9 cellular contexts compared by ENCODE assay signal in the genomic region with DNA sequence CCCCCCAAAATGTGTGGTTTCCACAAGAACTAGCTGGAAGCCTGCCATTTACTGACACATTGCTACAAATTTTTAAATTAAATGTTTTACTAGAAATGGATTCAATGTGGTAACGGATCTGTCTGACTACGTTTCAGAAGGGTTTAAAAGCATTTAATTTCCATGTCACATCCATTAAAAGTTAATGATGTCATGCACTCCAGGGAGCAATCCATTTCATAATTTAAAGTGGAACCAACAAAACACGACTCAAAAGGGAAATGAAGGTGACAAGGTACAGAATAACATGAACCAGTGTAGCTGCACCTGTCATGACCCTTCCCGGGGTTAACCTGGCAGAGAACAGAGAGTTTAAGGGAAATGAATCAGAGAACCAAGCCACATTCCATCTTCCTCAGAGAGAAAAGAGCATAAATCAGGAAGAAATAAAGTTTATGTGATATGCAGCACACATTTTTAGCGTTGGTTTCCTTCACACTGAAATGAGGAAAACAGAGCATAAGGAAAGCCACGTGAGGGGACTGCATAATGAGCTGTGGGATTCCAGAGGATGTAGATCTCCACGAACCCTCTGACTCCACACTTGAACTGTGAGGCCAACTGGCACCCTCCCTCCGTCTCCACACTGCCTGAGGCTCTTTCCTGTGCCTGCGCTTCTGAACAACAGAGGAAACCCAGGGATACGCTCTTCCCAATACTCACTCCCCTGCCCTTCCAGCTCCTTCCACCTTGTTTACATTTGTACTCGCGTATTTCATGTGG.
DNase-seq lines count a peak whose midpoint lies in the region; ATAC-seq, FAIRE-seq and TF ChIP-seq lines count a peak whose summit lies in the region.
"Had no signal": no experiment of that assay in that cellular context is flagged by ENCODE, and none has a peak within 500 bp of the region (broad histone marks: within the 10 kb centered on the region; RNA-seq: fewer than 3 reads in every experiment).

No MANE protein-coding gene starts in this region.

- H3K4me1 ChIP-seq in HUES48 (ENCODE audit: control insufficient read depth, insufficient read depth, low read length) (peaks cover 6% of the 10 kb centered on the region), smooth muscle cell (ENCODE audit: low read depth) (no peaks in the 10 kb centered on the region)

- H3K27ac ChIP-seq in HUES48 (ENCODE audit: low read depth, low read length): no peak overlapping the region
- H3K27ac ChIP-seq in VCaP: peak overlapping the region; percentile 50; the same call in 1 of the 2 replicates
- H3K27ac ChIP-seq in smooth muscle cell (ENCODE audit: low read depth): no peak overlapping the region
- H3K27ac ChIP-seq: KMS-11 had no signal

- no peaks in the 10 kb centered on the region for H4K20me1 ChIP-seq in smooth muscle cell (ENCODE audit: low read depth)

- ATAC-seq in stimulated activated naive CD8-positive, alpha-beta T cell treated with anti-CD3 and anti-CD28 coated beads, Interleukin-15, Interleukin-2, amounts not matched to agents 100 U/mL and 50 U/mL, for 24 hours: no peak
- ATAC-seq in HG03469 (IDR thresholded peaks at IDR 0.05; ENCODE audit: unreplicated experiment) (no peak), GM18858 (IDR thresholded peaks at IDR 0.05; ENCODE audit: unreplicated experiment) (no peak)

- peak overlapping the region; percentile 50 for H3K4me2 ChIP-seq in smooth muscle cell
- H3K4me2 ChIP-seq: KMS-11 had no signal

- 45% methylated on average over 12 of the region's 12 CpGs for WGBS in smooth muscle cell (ENCODE audit: low lambda C conversion rate)

- peak overlapping the region; percentile 82 for H2AFZ ChIP-seq in smooth muscle cell (ENCODE audit: low read depth)

- H3F3A ChIP-seq in smooth muscle cell (ENCODE audit: low read depth): no peaks in the 10 kb centered on the region

- DNase-seq in iPS DF 19.7 (ENCODE audit: low read depth, low spot score): peak; percentile 12
- DNase-seq in smooth muscle cell (lab: John Stamatoyannopoulos, UW; ENCODE audit: unreplicated experiment): no peak
- no peak for DNase-seq in stimulated activated naive CD8-positive, alpha-beta T cell treated with anti-CD3 and anti-CD28 coated beads, Interleukin-15, Interleukin-2, amounts not matched to agents 100 U/mL and 50 U/mL, for 24 hours
- no peak for DNase-seq in RCC 7860 (ENCODE audit: low spot score)

- TF ChIP-seq CTCF in VCaP (conservative IDR thresholded peaks at IDR 0.05) (no peak), smooth muscle cell (IDR thresholded peaks at IDR 0.05; ENCODE audit: borderline replicate concordance, insufficient read depth, poor library complexity, severe bottlenecking) (no peak)

- H3K36me3 ChIP-seq in HUES48 (ENCODE audit: control insufficient read depth, insufficient read depth, low read length): no peaks in the 10 kb centered on the region
- H3K36me3 ChIP-seq in smooth muscle cell (ENCODE audit: low read depth): no peaks in the 10 kb centered on the region

- H3K27me3 ChIP-seq in HUES48 (ENCODE audit: control insufficient read depth, insufficient read depth, low read length): no peaks in the 10 kb centered on the region
- no peaks in the 10 kb centered on the region for H3K27me3 ChIP-seq in smooth muscle cell (ENCODE audit: low read depth)

- no peaks in the 10 kb centered on the region for H3K79me2 ChIP-seq in smooth muscle cell (ENCODE audit: low read depth)

- 0 out of 2 replicates have a peak overlapping the region, but pooled peaks have one; percentile 24 for H3K9ac ChIP-seq in HUES48 (ENCODE audit: low read depth, low read length)
- H3K9ac ChIP-seq in smooth muscle cell (ENCODE audit: low read depth): no peak overlapping the region
- H3K9ac ChIP-seq: KMS-11 had no signal

- H3K9me3 ChIP-seq in HUES48 (ENCODE audit: control insufficient read depth, insufficient read depth, low read length) (no peaks in the 10 kb centered on the region), smooth muscle cell (replicated peaks; ENCODE audit: low read depth) (no peaks in the 10 kb centered on the region)

- peak overlapping the region; percentile 40; the same call in 1 of the 2 replicates for H3K4me3 ChIP-seq in HUES48 (ENCODE audit: low read depth, low read length)
- H3K4me3 ChIP-seq in smooth muscle cell: no peak overlapping the region

- no peak for FAIRE-seq in RCC 7860 (lab: Jason Lieb, UNC)
